In the genomic region with DNA sequence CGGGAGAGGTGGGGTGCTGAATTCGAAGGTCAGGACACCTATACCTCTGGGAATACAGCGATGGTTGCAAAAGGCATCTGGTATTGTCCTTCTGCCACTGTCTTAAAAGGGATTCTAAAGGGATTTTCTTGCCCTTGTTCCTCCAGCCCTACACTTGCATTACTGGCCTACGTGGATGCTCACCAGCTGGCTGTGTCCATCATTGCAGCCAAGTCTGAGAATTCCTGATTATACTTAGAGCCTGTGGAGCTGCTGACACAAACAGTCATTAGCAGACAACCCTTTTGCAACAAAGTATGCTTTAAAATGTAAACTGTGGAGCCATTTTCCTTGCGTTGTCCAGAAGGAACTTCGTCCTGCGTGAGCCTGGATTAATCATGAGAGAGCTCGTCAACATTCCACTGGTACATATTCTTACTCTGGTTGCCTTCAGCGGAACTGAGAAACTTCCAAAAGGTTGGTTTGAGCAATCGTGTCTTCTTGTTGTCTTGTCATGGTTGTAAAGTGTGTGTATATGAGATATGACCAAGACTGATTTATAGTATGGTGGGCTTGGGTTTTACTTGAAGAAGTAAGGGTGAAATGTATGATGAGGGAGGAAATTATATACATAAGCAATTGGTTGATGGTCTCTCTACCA, we compare ENCODE assay signal across 22 cellular contexts. TPM values are rescaled to one million over a fixed set of nuclear protein-coding genes. Genes with fewer than 3 reads are reported as not detected.
DNase-seq lines count a peak whose midpoint lies in the region; ATAC-seq, FAIRE-seq and TF ChIP-seq lines count a peak whose summit lies in the region.
"Had no signal": no experiment of that assay in that cellular context is flagged by ENCODE, and none has a peak within 500 bp of the region (broad histone marks: within the 10 kb centered on the region; RNA-seq: fewer than 3 reads in every experiment).

MUSK (plus strand) TSS at position 264 of the 640 bp plus-strand sequence; CDS start at position 378, 114 bp downstream.

- H4K8ac ChIP-seq in IMR-90 (ENCODE audit: low read depth in 2 of 2, low read length in 2 of 2), result peak within 1 kb of the TSS in 1 of 2 experiments; percentile 30; a peak in 1 of 4 replicates

- H3K79me2 ChIP-seq in endothelial cell of umbilical vein (ENCODE audit: control insufficient read depth, insufficient read depth, low read length), result no peaks in the 10 kb centered on the region

- H3K27me3 ChIP-seq in IMR-90 (ENCODE audit: control insufficient read depth, insufficient read depth, low read length), result no peaks in the 10 kb centered on the region
- H3K27me3 ChIP-seq in endothelial cell of umbilical vein (ENCODE audit: control insufficient read depth in 2 of 2, insufficient read depth in 2 of 2, low read length in 2 of 2), result no peaks in the 10 kb centered on the region
- H3K27me3 ChIP-seq in lower lobe of right lung (ENCODE audit: low read depth), result no peaks in the 10 kb centered on the region

- H2AK9ac ChIP-seq in IMR-90 (replicated peaks; ENCODE audit: low read depth, low read length, poor library complexity), result no peak within 1 kb of the TSS

- H3K9me1 ChIP-seq in IMR-90 (ENCODE audit: insufficient read depth, low read length) (no peaks in the 10 kb centered on the region), endothelial cell of umbilical vein (replicated peaks; ENCODE audit: control insufficient read depth, extremely low read depth, insufficient read depth, low read length) (no peaks in the 10 kb centered on the region)

- H3K9ac ChIP-seq in IMR-90 (ENCODE audit: low read depth, low read length) (no peak within 1 kb of the TSS), endothelial cell of umbilical vein (replicated peaks; ENCODE audit: extremely low read depth, insufficient read depth, low read length) (no peak within 1 kb of the TSS)

- intact Hi-C loops in IMR-90 (cut with micrococcal nuclease) (no loop called here), endothelial cell of umbilical vein (cut with micrococcal nuclease) (no loop called here), lower lobe of right lung (cut with DNase I) (no loop called here)
- intact Hi-C loops in activated CD4-positive, alpha-beta memory T cell treated with anti-CD3 and anti-CD28 coated beads for 36 hours (cut with micrococcal nuclease), result no loop called here

- H3K14ac ChIP-seq in IMR-90 (replicated peaks; ENCODE audit: low read depth, low read length), result peak within 1 kb of the TSS; percentile 49; the same call in 1 of the 2 replicates

- H3K4me1 Mint-ChIP-seq in activated CD4-positive, alpha-beta memory T cell treated with anti-CD3 and anti-CD28 coated beads for 36 hours (ENCODE audit: low read depth), result no peaks in the 10 kb centered on the region

- H3K27ac ChIP-seq in IMR-90 (ENCODE audit: insufficient read depth, low read length), result peak within 1 kb of the TSS; percentile 15; the same call in 1 of the 2 replicates
- no peak within 1 kb of the TSS for H3K27ac ChIP-seq in endothelial cell of umbilical vein (ENCODE audit: insufficient read depth, low read depth, low read length)
- H3K27ac ChIP-seq in lower lobe of right lung, result peak within 1 kb of the TSS; percentile 25
- H3K27ac ChIP-seq: C4-2B, PC-9, VCaP had no signal

- H3K36me3 Mint-ChIP-seq in activated CD4-positive, alpha-beta memory T cell treated with anti-CD3 and anti-CD28 coated beads for 36 hours, result no peaks in the 10 kb centered on the region

- DNase-seq in IMR-90 (peak; percentile 16), endothelial cell of umbilical vein (ENCODE audit: low read depth, low spot score) (no peak), lower lobe of right lung (no peak), skeletal muscle cell (ENCODE audit: low read depth) (no peak), NCI-H1105 (lab: John Stamatoyannopoulos, UW) (no peak), putamen (ENCODE audit: low spot score) (no peak)
- DNase-seq in activated CD4-positive, alpha-beta memory T cell treated with anti-CD3 and anti-CD28 coated beads for 36 hours, result no peak
- DNase-seq: activated CD8-positive, alpha-beta T cell treated with anti-CD3 and anti-CD28 coated beads for 36 hours; activated naive CD4-positive, alpha-beta T cell treated with Interleukin-2 at 50 U/mL for 16 hours; anterior cingulate cortex; central memory CD4-positive, alpha-beta T cell; HFFc6; left colon; NCI-H1436; NCI-H69 had no signal

- ATAC-seq in IMR-90 (ENCODE audit: low read depth) (peak; percentile 72), lower lobe of right lung (no peak), HG03196 (IDR thresholded peaks at IDR 0.05; ENCODE audit: unreplicated experiment) (no peak)
- ATAC-seq: activated CD8-positive, alpha-beta T cell treated with anti-CD3 and anti-CD28 coated beads for 36 hours; esophagus mucosa; left colon had no signal

- CTCF ChIA-PET in IMR-90 (lab: Yijun Ruan, JAX) (no interaction called here), endothelial cell of umbilical vein (lab: Charles Lee) (interaction anchor here (0.5 to 1.2 kb wide), 2 partner anchors 30 to 33 kb away, joined by 3 read pairs; no protein-coding TSS in a partner anchor)
- CTCF ChIA-PET in activated CD4-positive, alpha-beta memory T cell treated with anti-CD3 and anti-CD28 coated beads for 36 hours (lab: Charles Lee), result no interaction called here

- WGBS in IMR-90 (ENCODE audit: extremely low coverage in 2 of 2, insufficient read length in 1 of 2), 2 experiments, result 80% methylated on average over 3 of the region's 10 CpGs; no CpG with 5 or more reads in 1 of the 2 experiments

- H2AK5ac ChIP-seq in IMR-90 (ENCODE audit: low read depth, low read length), result peak within 1 kb of the TSS; percentile 51; the same call in 1 of the 2 replicates

- peak within 1 kb of the TSS; percentile 47 for H2BK5ac ChIP-seq in IMR-90 (ENCODE audit: low read depth, low read length, poor library complexity, severe bottlenecking)

- H4K20me1 ChIP-seq in IMR-90 (ENCODE audit: insufficient read depth, low read length) (no peaks in the 10 kb centered on the region), endothelial cell of umbilical vein (replicated peaks; ENCODE audit: control insufficient read depth, extremely low read depth, insufficient read depth, low read length) (no peaks in the 10 kb centered on the region)

- no peak within 1 kb of the TSS for H3K56ac ChIP-seq in IMR-90 (ENCODE audit: extremely low read depth, insufficient read depth, low read length)

- H3K4me3 Mint-ChIP-seq in activated CD4-positive, alpha-beta memory T cell treated with anti-CD3 and anti-CD28 coated beads for 36 hours, result no peak within 1 kb of the TSS
- H3K4me3 Mint-ChIP-seq: activated CD8-positive, alpha-beta T cell treated with anti-CD3 and anti-CD28 coated beads for 36 hours; HFFc6 had no signal

- dilution Hi-C loops in IMR-90 (cut with HindIII; ENCODE audit: low sequenced_read_pairs, unreplicated experiment), result no loop called here
- dilution Hi-C loops in endothelial cell of umbilical vein (cut with MboI; ENCODE audit: extremely low pct_ligation_motif_present, low sequenced_read_pairs), result no loop called here

- no peak for TF ChIP-seq RAD21 in IMR-90 (IDR thresholded peaks at IDR 0.05; ENCODE audit: low read length)

- peak within 1 kb of the TSS; percentile 17; the same call in 1 of the 2 replicates for H2BK120ac ChIP-seq in IMR-90 (ENCODE audit: low read depth, low read length)

- 0 out of 3 replicates have a peak within 1 kb of the TSS, but pooled peaks have one; percentile 11 for H2BK15ac ChIP-seq in IMR-90 (ENCODE audit: low read depth, low read length)

- H3K4me3 ChIP-seq in IMR-90 (ENCODE audit: insufficient read depth, low read depth, low read length), result no peak within 1 kb of the TSS
- H3K4me3 ChIP-seq in endothelial cell of umbilical vein (replicated peaks in 1 of 3; ENCODE audit: insufficient read depth in 1 of 3, low read depth in 1 of 3, low read length in 3 of 3), result no peak within 1 kb of the TSS
- peak within 1 kb of the TSS; percentile 27 for H3K4me3 ChIP-seq in lower lobe of right lung
- peak within 1 kb of the TSS; percentile 44 for H3K4me3 ChIP-seq in skeletal muscle cell (ENCODE audit: low read depth, low read length)
- H3K4me3 ChIP-seq: PC-9 had no signal

- peak within 1 kb of the TSS; percentile 14; the same call in 1 of the 2 replicates for H2BK20ac ChIP-seq in IMR-90 (ENCODE audit: low read depth, low read length)

- H3K9me3 ChIP-seq in IMR-90 (ENCODE audit: control insufficient read depth, insufficient read depth, low read length), result no peaks in the 10 kb centered on the region
- no peaks in the 10 kb centered on the region for H3K9me3 ChIP-seq in endothelial cell of umbilical vein (replicated peaks; ENCODE audit: control insufficient read depth, insufficient read depth, low read length)
- H3K9me3 ChIP-seq in lower lobe of right lung, result no peaks in the 10 kb centered on the region

- H3K9me3 Mint-ChIP-seq in activated CD4-positive, alpha-beta memory T cell treated with anti-CD3 and anti-CD28 coated beads for 36 hours, result peaks cover 2% of the 10 kb centered on the region
- H3K9me3 Mint-ChIP-seq: activated CD8-positive, alpha-beta T cell treated with anti-CD3 and anti-CD28 coated beads for 36 hours; HFFc6 had no signal

- H3K4me2 ChIP-seq in IMR-90 (ENCODE audit: low read depth, low read length) (no peak within 1 kb of the TSS), endothelial cell of umbilical vein (ENCODE audit: insufficient read depth, low read length) (peak within 1 kb of the TSS; percentile 17)
- H3K4me2 ChIP-seq: PC-9 had no signal

- no peak within 1 kb of the TSS for H4K91ac ChIP-seq in IMR-90 (ENCODE audit: insufficient read depth, low read depth, low read length)

- in situ Hi-C loops in IMR-90 (cut with MboI; ENCODE audit: low sequenced_read_pairs), result no loop called here

- H3K36me3 ChIP-seq in IMR-90 (ENCODE audit: control insufficient read depth, insufficient read depth, low read length), result no peaks in the 10 kb centered on the region
- H3K36me3 ChIP-seq in endothelial cell of umbilical vein (ENCODE audit: control insufficient read depth in 2 of 2, extremely low read depth in 1 of 2, insufficient read depth in 2 of 2, low read length in 2 of 2), result no peaks in the 10 kb centered on the region
- no peaks in the 10 kb centered on the region for H3K36me3 ChIP-seq in lower lobe of right lung

- no peak within 1 kb of the TSS for H3K27ac Mint-ChIP-seq in activated CD4-positive, alpha-beta memory T cell treated with anti-CD3 and anti-CD28 coated beads for 36 hours
- H3K27ac Mint-ChIP-seq: activated CD8-positive, alpha-beta T cell treated with anti-CD3 and anti-CD28 coated beads for 36 hours; HFFc6 had no signal

- H3K18ac ChIP-seq in IMR-90 (ENCODE audit: low read depth, low read length), result peak within 1 kb of the TSS; percentile 11; the same call in 1 of the 2 replicates

- no peaks in the 10 kb centered on the region for H3K79me1 ChIP-seq in IMR-90 (ENCODE audit: low read depth in 1 of 2, low read length in 2 of 2)

- FAIRE-seq in endothelial cell of umbilical vein (lab: Jason Lieb, UNC), result no peak

- H3K23ac ChIP-seq in IMR-90 (ENCODE audit: low read depth, low read length), result no peak within 1 kb of the TSS

- H4K5ac ChIP-seq in IMR-90 (ENCODE audit: low read depth, low read length), result no peak within 1 kb of the TSS; the same call in 1 of the 2 replicates

- no peak within 1 kb of the TSS for H3K4ac ChIP-seq in IMR-90 (ENCODE audit: low read depth, low read length)

- H3K27me3 Mint-ChIP-seq in activated CD4-positive, alpha-beta memory T cell treated with anti-CD3 and anti-CD28 coated beads for 36 hours, result no peaks in the 10 kb centered on the region
- H3K27me3 Mint-ChIP-seq: activated CD8-positive, alpha-beta T cell treated with anti-CD3 and anti-CD28 coated beads for 36 hours had no signal

- H3K4me1 ChIP-seq in IMR-90 (ENCODE audit: control insufficient read depth, insufficient read depth, low read length) (no peaks in the 10 kb centered on the region), endothelial cell of umbilical vein (ENCODE audit: control insufficient read depth, extremely low read depth, insufficient read depth, low read length) (peaks cover 5% of the 10 kb centered on the region), lower lobe of right lung (no peaks in the 10 kb centered on the region)

- H2AFZ ChIP-seq in IMR-90 (replicated peaks; ENCODE audit: low read length, poor library complexity) (peak within 1 kb of the TSS; percentile 44), endothelial cell of umbilical vein (ENCODE audit: low read depth, low read length) (no peak within 1 kb of the TSS)
- H2AFZ ChIP-seq: PC-9 had no signal

- no peak for TF ChIP-seq POLR2A in IMR-90 (IDR thresholded peaks at IDR 0.05; ENCODE audit: low read depth, low read length)
- no peak for TF ChIP-seq POLR2A in endothelial cell of umbilical vein (IDR thresholded peaks at IDR 0.05; ENCODE audit: low read depth, low read length)

- POLR2A ChIA-PET in IMR-90 (lab: Charles Lee; ENCODE audit: unreplicated experiment) (no interaction called here), endothelial cell of umbilical vein (lab: Charles Lee) (no interaction called here)
- POLR2A ChIA-PET in activated CD4-positive, alpha-beta memory T cell treated with anti-CD3 and anti-CD28 coated beads for 36 hours (lab: Charles Lee), result no interaction called here

- no TSS peak for BruUV-seq in IMR-90 (replicated peaks; lab: Mats Ljungman, UMichigan)
- BruUV-seq in endothelial cell of umbilical vein (replicated peaks; lab: Mats Ljungman, UMichigan), result no TSS peak

- TF ChIP-seq CTCF in IMR-90 (conservative IDR thresholded peaks at IDR 0.05; ENCODE audit: low read depth, low read length) (no peak), endothelial cell of umbilical vein (IDR thresholded peaks at IDR 0.05; ENCODE audit: extremely low read depth in 1 of 2, insufficient read depth in 1 of 2, low read depth in 1 of 2, low read length in 2 of 2) (no peak), lower lobe of right lung (IDR thresholded peaks at IDR 0.05) (no peak)

RNA-seq across cellular contexts. Expression of gene MUSK, which starts in this region (rescaled TPM):
- under 0.01 and 0.18 TPM in 2 replicates for total RNA-seq in IMR-90 (2012; rRNA removed)
- polyA plus RNA-seq in IMR-90 (2012; rRNA removed), result 0.07 and 0.19 TPM in 2 replicates
- 0.02 TPM in 1 of 2 replicates, not detected in the other for polyA plus RNA-seq in IMR-90 (2012; cell fraction: cytosol; rRNA removed)
- polyA plus RNA-seq in IMR-90 (2012; cell fraction: nucleus; rRNA removed; ENCODE audit: low replicate concordance), result 0.04 and 0.08 TPM in 2 replicates
- total RNA-seq in endothelial cell of umbilical vein, result not detected in 2 replicates
- 0.08 TPM in 1 of 2 replicates, not detected in the other for polyA plus RNA-seq in endothelial cell of umbilical vein
- polyA plus RNA-seq in endothelial cell of umbilical vein (2011; cell fraction: cytosol; rRNA removed), result 0.06 TPM in 1 of 2 replicates, not detected in the other
- not detected in 2 replicates for polyA plus RNA-seq in endothelial cell of umbilical vein (2011; cell fraction: nucleus; rRNA removed)
- not detected in 2 replicates for polyA plus RNA-seq in endothelial cell of umbilical vein (2012)
- not detected in 2 replicates for polyA minus RNA-seq in endothelial cell of umbilical vein
- not detected for polyA minus RNA-seq in endothelial cell of umbilical vein (2011; cell fraction: cytosol; rRNA and poly(A)+ RNA removed)
- not detected in 2 replicates for polyA minus RNA-seq in endothelial cell of umbilical vein (2011; cell fraction: nucleus; rRNA and poly(A)+ RNA removed)
- 3.2 TPM for total RNA-seq in lower lobe of right lung
- not detected for total RNA-seq in activated CD4-positive, alpha-beta memory T cell treated with anti-CD3 and anti-CD28 coated beads for 36 hours
- total RNA-seq: activated CD8-positive, alpha-beta T cell treated with anti-CD3 and anti-CD28 coated beads for 36 hours; glomerular endothelial cell; PC-9; T-helper 2 cell treated with Interferon-gamma antibody and Interleukin-4, amounts not matched to agents 100 ng/mL and 5 ng/mL, for 36 hours had no signal

Comparison
In these comparisons a context has a peak if more than half of its experiments do, and no peak if none do; other contexts are left out.
1. Peak in DNase-seq, ATAC-seq and H3K27ac ChIP-seq in IMR-90; RNA of the gene not detected or under 1 TPM.
2. H3K4me3 ChIP-seq: peak in lower lobe of right lung (single experiment) and skeletal muscle cell (single experiment); none in IMR-90 (single experiment) and endothelial cell of umbilical vein (0 of 3).